12 cellular contexts compared by ENCODE assay signal in the genomic region with DNA sequence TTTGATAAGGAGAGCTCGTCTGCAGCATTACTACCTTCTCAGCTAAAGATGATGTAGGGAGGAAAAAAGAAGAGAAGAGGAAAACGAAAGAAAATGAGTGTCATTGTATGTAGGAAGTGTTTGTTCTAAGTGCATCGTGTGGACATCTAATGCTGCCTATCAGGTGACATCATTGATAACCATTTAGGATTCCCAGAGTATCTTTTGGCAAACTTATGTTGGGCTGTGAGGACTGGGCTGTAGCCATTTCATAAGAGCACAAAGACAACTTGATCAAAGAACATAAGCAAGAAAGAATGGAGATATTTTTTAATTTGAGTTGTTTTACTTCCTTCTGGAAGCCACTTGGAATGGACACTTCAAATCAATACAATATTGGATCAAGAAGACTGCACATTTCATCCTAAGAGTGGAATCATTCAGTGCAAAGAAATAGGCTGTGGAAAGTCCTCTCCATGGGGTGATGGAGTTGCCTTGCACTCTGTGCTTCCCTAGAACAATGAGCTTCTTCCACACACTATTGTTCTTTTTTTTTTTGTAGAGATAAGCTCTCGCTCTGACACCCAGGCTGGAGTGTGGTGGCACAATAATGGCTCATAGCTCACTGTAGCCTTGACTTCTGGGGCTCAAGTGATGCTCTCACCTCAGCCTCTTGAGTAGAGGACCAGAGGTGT. TPM values are rescaled to one million over a fixed set of nuclear protein-coding genes. Genes with fewer than 3 reads are reported as not detected.
DNase-seq lines count a peak whose midpoint lies in the region; ATAC-seq and TF ChIP-seq lines count a peak whose summit lies in the region.
"Had no signal": no experiment of that assay in that cellular context is flagged by ENCODE, and none has a peak within 500 bp of the region (broad histone marks: within the 10 kb centered on the region; RNA-seq: fewer than 3 reads in every experiment).

No MANE protein-coding gene starts in this region.

- TF ChIP-seq CTCF in activated CD8-positive, alpha-beta T cell treated with anti-CD3 and anti-CD28 coated beads for 36 hours (IDR thresholded peaks at IDR 0.05): no peak
- TF ChIP-seq CTCF in hepatocyte (IDR thresholded peaks at IDR 0.05; ENCODE audit: poor library complexity) (no peak), foreskin fibroblast (IDR thresholded peaks at IDR 0.05; ENCODE audit: low read depth, low read length) (no peak), endodermal cell (conservative IDR thresholded peaks at IDR 0.05) (no peak), A673 (conservative IDR thresholded peaks at IDR 0.05; ENCODE audit: low read depth, low read length) (no peak)

- no peak for DNase-seq in activated CD4-positive, alpha-beta T cell treated with anti-CD3 and anti-CD28 coated beads, Interleukin-2, amount 10 ng/mL, durations not matched to agents 7 days and 5 days
- DNase-seq in activated CD4-positive, alpha-beta T cell treated with anti-CD3 and anti-CD28 coated beads for 1 hour: no peak
- no peak for DNase-seq in activated CD8-positive, alpha-beta T cell treated with anti-CD3 and anti-CD28 coated beads for 36 hours
- DNase-seq in hepatocyte (ENCODE audit: low spot score): no peak
- peak in 2 of 49 donors; percentile 14 to 30 for DNase-seq in substantia nigra (lab: John Stamatoyannopoulos, UW)
- no peak for DNase-seq in foreskin fibroblast
- no peak for DNase-seq in endodermal cell
- no peak for DNase-seq in A673 (ENCODE audit: low spot score)
- DNase-seq: SHP77 treated with DMSO at 0.1 percent for 48 hours had no signal

- H3K4me1 ChIP-seq in hepatocyte (ENCODE audit: insufficient read depth) (peaks cover 25% of the 10 kb centered on the region), endodermal cell (ENCODE audit: control insufficient read depth, insufficient read depth, low read length) (no peaks in the 10 kb centered on the region), A673 (ENCODE audit: insufficient read depth, low read length, poor library complexity, severe bottlenecking) (peaks cover 3% of the 10 kb centered on the region)
- H3K4me1 ChIP-seq: uterus had no signal

- no peak overlapping the region for H2AFZ ChIP-seq in hepatocyte

- intact Hi-C loops in activated CD8-positive, alpha-beta T cell treated with anti-CD3 and anti-CD28 coated beads for 36 hours (cut with micrococcal nuclease): no loop called here
- intact Hi-C loops in A673 (cut with micrococcal nuclease; ENCODE audit: unreplicated experiment): no loop called here

- H3K4me3 ChIP-seq in hepatocyte: no peak overlapping the region
- H3K4me3 ChIP-seq in foreskin fibroblast (ENCODE audit: low read depth in 1 of 2, low read length in 2 of 2): peak overlapping the region in 1 of 2 donors; percentile 34
- H3K4me3 ChIP-seq in endodermal cell (ENCODE audit: low read length): no peak overlapping the region
- H3K4me3 ChIP-seq in A673 (ENCODE audit: low read depth, low read length, poor library complexity, severe bottlenecking): no peak overlapping the region
- H3K4me3 ChIP-seq: uterus had no signal

- no peaks in the 10 kb centered on the region for H4K20me1 ChIP-seq in hepatocyte (ENCODE audit: insufficient read depth, poor library complexity, severe bottlenecking)

- H3K27me3 Mint-ChIP-seq in activated CD4-positive, alpha-beta T cell treated with anti-CD3 and anti-CD28 coated beads, Interleukin-2, amount 10 ng/mL, durations not matched to agents 7 days and 5 days: peaks cover 14% of the 10 kb centered on the region
- no peaks in the 10 kb centered on the region for H3K27me3 Mint-ChIP-seq in activated CD8-positive, alpha-beta T cell treated with anti-CD3 and anti-CD28 coated beads for 36 hours
- H3K27me3 Mint-ChIP-seq in endodermal cell (ENCODE audit: insufficient read depth): no peaks in the 10 kb centered on the region
- H3K27me3 Mint-ChIP-seq: progenitor cell of endocrine pancreas had no signal

- H3K27ac ChIP-seq in hepatocyte: peak overlapping the region; percentile 47
- peak overlapping the region; percentile 0 for H3K27ac ChIP-seq in substantia nigra (ENCODE audit: low read depth, low read length, poor library complexity, severe bottlenecking)
- H3K27ac ChIP-seq in endodermal cell (ENCODE audit: low read depth, low read length): no peak overlapping the region
- no peak overlapping the region for H3K27ac ChIP-seq in A673 (ENCODE audit: low read depth, low read length, poor library complexity, severe bottlenecking)

- 60% methylated on average over 4 of the region's 4 CpGs for WGBS in hepatocyte (ENCODE audit: low lambda C conversion rate, missing lambda C conversion rate)
- 73 to 80% methylated on average over 3 to 4 of the region's 4 CpGs for WGBS in endodermal cell (ENCODE audit: insufficient coverage in 1 of 2, insufficient read length in 1 of 2), 2 experiments

- POLR2A ChIA-PET in activated CD4-positive, alpha-beta T cell treated with anti-CD3 and anti-CD28 coated beads, Interleukin-2, amount 10 ng/mL, durations not matched to agents 7 days and 5 days (lab: Charles Lee): no interaction called here
- POLR2A ChIA-PET in activated CD8-positive, alpha-beta T cell treated with anti-CD3 and anti-CD28 coated beads for 36 hours (lab: Charles Lee): interaction anchor here (0.6 to 1.5 kb wide), 2 partner anchors 21 to 141 kb away, joined by 3 read pairs; no protein-coding TSS in a partner anchor
- POLR2A ChIA-PET in A673 (lab: Charles Lee; ENCODE audit: low non-redundant PET): no interaction called here

- H3K79me2 ChIP-seq in hepatocyte: no peaks in the 10 kb centered on the region

- no peaks in the 10 kb centered on the region for H3K9me3 Mint-ChIP-seq in activated CD4-positive, alpha-beta T cell treated with anti-CD3 and anti-CD28 coated beads, Interleukin-2, amount 10 ng/mL, durations not matched to agents 7 days and 5 days
- no peaks in the 10 kb centered on the region for H3K9me3 Mint-ChIP-seq in activated CD8-positive, alpha-beta T cell treated with anti-CD3 and anti-CD28 coated beads for 36 hours
- peaks cover 4% of the 10 kb centered on the region for H3K9me3 Mint-ChIP-seq in endodermal cell

- peak overlapping the region; percentile 54 for H3K4me2 ChIP-seq in hepatocyte

- ATAC-seq in activated CD8-positive, alpha-beta T cell treated with anti-CD3 and anti-CD28 coated beads for 36 hours: no peak

- H3K27me3 ChIP-seq in hepatocyte: no peaks in the 10 kb centered on the region
- H3K27me3 ChIP-seq in endodermal cell (ENCODE audit: control insufficient read depth, insufficient read depth, low read length, poor library complexity, severe bottlenecking): no peaks in the 10 kb centered on the region
- H3K27me3 ChIP-seq in A673 (replicated peaks; ENCODE audit: insufficient read depth, low read depth, low read length, poor library complexity): no peaks in the 10 kb centered on the region
- H3K27me3 ChIP-seq: uterus had no signal

- H3K27ac Mint-ChIP-seq in activated CD4-positive, alpha-beta T cell treated with anti-CD3 and anti-CD28 coated beads, Interleukin-2, amount 10 ng/mL, durations not matched to agents 7 days and 5 days: peak overlapping the region; percentile 90
- peak overlapping the region; percentile 13 for H3K27ac Mint-ChIP-seq in activated CD8-positive, alpha-beta T cell treated with anti-CD3 and anti-CD28 coated beads for 36 hours
- H3K27ac Mint-ChIP-seq in endodermal cell: no peak overlapping the region
- H3K27ac Mint-ChIP-seq: progenitor cell of endocrine pancreas had no signal

- BruUV-seq in A673 (replicated peaks; lab: Mats Ljungman, UMichigan): no TSS peak

- H3K36me3 Mint-ChIP-seq in activated CD4-positive, alpha-beta T cell treated with anti-CD3 and anti-CD28 coated beads, Interleukin-2, amount 10 ng/mL, durations not matched to agents 7 days and 5 days (ENCODE audit: low read depth): peaks cover 2% of the 10 kb centered on the region
- H3K36me3 Mint-ChIP-seq in activated CD8-positive, alpha-beta T cell treated with anti-CD3 and anti-CD28 coated beads for 36 hours (ENCODE audit: low read depth): no peaks in the 10 kb centered on the region
- H3K36me3 Mint-ChIP-seq in endodermal cell (ENCODE audit: low read depth): no peaks in the 10 kb centered on the region
- H3K36me3 Mint-ChIP-seq: brain had no signal

- peak overlapping the region; percentile 63 for H3K4me3 Mint-ChIP-seq in activated CD4-positive, alpha-beta T cell treated with anti-CD3 and anti-CD28 coated beads, Interleukin-2, amount 10 ng/mL, durations not matched to agents 7 days and 5 days
- peak overlapping the region; percentile 50 for H3K4me3 Mint-ChIP-seq in activated CD8-positive, alpha-beta T cell treated with anti-CD3 and anti-CD28 coated beads for 36 hours
- H3K4me3 Mint-ChIP-seq in endodermal cell: no peak overlapping the region

- H3K9me2 ChIP-seq in hepatocyte (replicated peaks; ENCODE audit: insufficient read depth): no peaks in the 10 kb centered on the region

- CTCF ChIA-PET in activated CD4-positive, alpha-beta T cell treated with anti-CD3 and anti-CD28 coated beads, Interleukin-2, amount 10 ng/mL, durations not matched to agents 7 days and 5 days (lab: Charles Lee): interaction anchor here (0.9 to 1.6 kb wide), 3 partner anchors 18 to 212 kb away, joined by 3 to 6 read pairs (median 3); no protein-coding TSS in a partner anchor
- CTCF ChIA-PET in activated CD8-positive, alpha-beta T cell treated with anti-CD3 and anti-CD28 coated beads for 36 hours (lab: Charles Lee): interaction anchor here (1.5 to 2.9 kb wide), 3 partner anchors 21 to 62 kb away, joined by 3 to 10 read pairs (median 4); no protein-coding TSS in a partner anchor
- CTCF ChIA-PET in A673 (lab: Charles Lee): no interaction called here

- H3K9me3 ChIP-seq in hepatocyte (ENCODE audit: low read depth) (no peaks in the 10 kb centered on the region), endodermal cell (ENCODE audit: control insufficient read depth, low read length) (peaks cover 8% of the 10 kb centered on the region), A673 (ENCODE audit: low read depth, low read length, poor library complexity, severe bottlenecking) (peaks cover 6% of the 10 kb centered on the region)
- H3K9me3 ChIP-seq: uterus had no signal

- no peak overlapping the region for H3K9ac ChIP-seq in endodermal cell (ENCODE audit: extremely low read depth, low read length, poor library complexity, severe bottlenecking)

- H3K36me3 ChIP-seq in hepatocyte (replicated peaks; ENCODE audit: insufficient read depth, low read depth) (no peaks in the 10 kb centered on the region), endodermal cell (ENCODE audit: control insufficient read depth, insufficient read depth, low read length) (no peaks in the 10 kb centered on the region), A673 (ENCODE audit: insufficient read depth, low read length, poor library complexity, severe bottlenecking) (no peaks in the 10 kb centered on the region)
- H3K36me3 ChIP-seq: uterus had no signal

- peaks cover 30% of the 10 kb centered on the region for H3K4me1 Mint-ChIP-seq in activated CD4-positive, alpha-beta T cell treated with anti-CD3 and anti-CD28 coated beads, Interleukin-2, amount 10 ng/mL, durations not matched to agents 7 days and 5 days
- peaks cover 23% of the 10 kb centered on the region for H3K4me1 Mint-ChIP-seq in activated CD8-positive, alpha-beta T cell treated with anti-CD3 and anti-CD28 coated beads for 36 hours (ENCODE audit: low read depth)
- peaks cover 14% of the 10 kb centered on the region for H3K4me1 Mint-ChIP-seq in endodermal cell

RNA-seq across cellular contexts. Expression of gene UBL3, which starts 52.4 kb away (rescaled TPM):
- 10 to 100 TPM; 14.5 to 16.1 TPM for total RNA-seq in activated CD4-positive, alpha-beta T cell treated with anti-CD3 and anti-CD28 coated beads, Interleukin-2, amount 10 ng/mL, durations not matched to agents 7 days and 5 days
- total RNA-seq in activated CD8-positive, alpha-beta T cell treated with anti-CD3 and anti-CD28 coated beads for 36 hours: 1 to 10 TPM; 7.2 to 8.1 TPM
- total RNA-seq in hepatocyte (57.2 and 58.6 TPM in 2 replicates), endodermal cell (10 to 100 TPM; 16.5 to 22.3 TPM), A673 (2021) (12.0 and 13.0 TPM in 2 replicates)
- 27.7 and 29.5 TPM in 2 replicates for polyA plus RNA-seq in hepatocyte
- polyA plus RNA-seq in endodermal cell (2013, experiment 1 of 2): 29.4 TPM
- 26.9 TPM for polyA plus RNA-seq in endodermal cell (2013, experiment 2 of 2)

Comparison
In these comparisons a context has a peak if more than half of its experiments do, and no peak if none do; other contexts are left out.
1. H3K27ac ChIP-seq: peak in hepatocyte (single experiment) and substantia nigra (single experiment); none in endodermal cell (single experiment) and A673 (single experiment).